In the genomic region with DNA sequence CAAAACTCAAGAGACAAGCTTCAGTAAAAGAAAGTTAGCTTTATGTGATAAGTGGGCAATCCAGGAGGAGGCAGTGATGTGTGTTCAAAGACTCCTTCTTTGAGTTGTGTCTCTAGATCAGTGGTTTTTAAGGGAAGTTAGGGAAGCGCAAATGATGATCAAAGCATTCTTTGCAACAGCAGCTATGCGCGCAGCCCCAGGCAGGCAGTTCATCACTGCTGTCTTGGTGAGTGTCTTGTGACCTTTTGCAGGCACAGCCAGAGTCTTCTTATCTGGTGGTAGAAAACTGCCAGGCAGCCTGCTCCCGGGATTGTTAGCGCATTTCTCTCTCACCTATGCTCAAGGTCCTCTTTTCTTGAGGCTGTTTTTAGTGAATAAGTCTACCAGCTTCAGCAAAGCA, we compare ENCODE assay signal across 13 cellular contexts.
"Had no signal": no experiment of that assay in that cellular context is flagged by ENCODE, and none has a peak within 500 bp of the region (broad histone marks: within the 10 kb centered on the region; RNA-seq: fewer than 3 reads in every experiment).

No MANE protein-coding gene starts in this region.

- DNase-seq: activated CD4-positive, alpha-beta T cell treated with anti-CD3 and anti-CD28 coated beads for 4 hours; activated naive CD4-positive, alpha-beta T cell; cortex of kidney; erythroblast; immature natural killer cell; left ventricle myocardium inferior; mesenchymal stem cell; SK-N-SH; small intestine; T-helper 1 cell had no signal

- H3K36me3 ChIP-seq: left ventricle myocardium inferior, neural progenitor cell, tibial nerve had no signal

- H3K4me3 ChIP-seq: left ventricle myocardium inferior, neural progenitor cell, tibial nerve had no signal

- H3K27ac ChIP-seq: left ventricle myocardium inferior, neural progenitor cell, parathyroid adenoma, tibial nerve had no signal

- H3K4me1 ChIP-seq: left ventricle myocardium inferior, neural progenitor cell, parathyroid adenoma, tibial nerve had no signal

- H3K9me3 ChIP-seq: left ventricle myocardium inferior, SK-N-SH had no signal
